ENCODE assay signal across 12 cellular contexts in genomic region chr2:196247979-196248286, GRCh38.
DNase-seq lines count a peak whose midpoint lies in the region; ATAC-seq and TF ChIP-seq lines count a peak whose summit lies in the region.
"Had no signal": no experiment of that assay in that cellular context is flagged by ENCODE, and none has a peak within 500 bp of the region (broad histone marks: within the 10 kb centered on the region; RNA-seq: fewer than 3 reads in every experiment).

No MANE protein-coding gene starts in this region.

- no peaks in the 10 kb centered on the region for H3K36me3 ChIP-seq in CD4-positive, CD25-positive, alpha-beta regulatory T cell (ENCODE audit: control insufficient read depth, insufficient read depth, low read length)
- H3K36me3 ChIP-seq in mammary epithelial cell (ENCODE audit: insufficient read depth, low read length), result no peaks in the 10 kb centered on the region
- H3K36me3 ChIP-seq in gastrocnemius medialis, result no peaks in the 10 kb centered on the region

- peaks cover 0 to 6% (median 1%) of the 10 kb centered on the region in 7 donors for H3K9me3 Mint-ChIP-seq in CD4-positive, CD25-positive, alpha-beta regulatory T cell
- no peaks in the 10 kb centered on the region for H3K9me3 Mint-ChIP-seq in endothelial cell (ENCODE audit: unreplicated experiment)

- H3K9me3 ChIP-seq in CD4-positive, CD25-positive, alpha-beta regulatory T cell (ENCODE audit: control insufficient read depth in 2 of 2, low read length in 2 of 2), result no peaks in the 10 kb centered on the region
- H3K9me3 ChIP-seq in mammary epithelial cell (replicated peaks; ENCODE audit: insufficient read depth, low read length), result no peaks in the 10 kb centered on the region
- no peaks in the 10 kb centered on the region for H3K9me3 ChIP-seq in gastrocnemius medialis
- H3K9me3 ChIP-seq: SK-N-SH had no signal

- no peaks in the 10 kb centered on the region for H4K20me1 ChIP-seq in mammary epithelial cell (ENCODE audit: insufficient read depth, low read length)

- TF ChIP-seq POLR2A in gastrocnemius medialis (IDR thresholded peaks at IDR 0.05), result no peak

- no peak overlapping the region for H3K9ac ChIP-seq in mammary epithelial cell (ENCODE audit: insufficient read depth, low read length)
- H3K9ac ChIP-seq: SK-N-SH had no signal

- H3K27me3 Mint-ChIP-seq in CD4-positive, CD25-positive, alpha-beta regulatory T cell, result no peaks in the 10 kb centered on the region
- peaks cover 2% of the 10 kb centered on the region for H3K27me3 Mint-ChIP-seq in endothelial cell (ENCODE audit: unreplicated experiment)

- dilution Hi-C loops in mammary epithelial cell (cut with HindIII; ENCODE audit: low sequenced_read_pairs), result no loop called here

- DNase-seq in CD4-positive, CD25-positive, alpha-beta regulatory T cell, result no peak
- DNase-seq in HL-60 (ENCODE audit: low read depth in 1 of 2, low spot score in 1 of 2) (no peak), mammary epithelial cell (no peak), gastrocnemius medialis (no peak), endothelial cell (ENCODE audit: low spot score) (no peak), HT-29 (ENCODE audit: low spot score) (no peak), GM03348 (ENCODE audit: low spot score) (no peak)
- DNase-seq: activated CD8-positive, alpha-beta memory T cell treated with anti-CD3 and anti-CD28 coated beads, Interleukin-2, amount 50 U/mL, for 4 hours; foreskin fibroblast; SK-N-SH; stimulated activated CD4-positive, alpha-beta T cell treated with anti-CD3 and anti-CD28 coated beads, Interleukin-2, amount 100 ng/mL, for 48 hours had no signal

- peaks cover 11% of the 10 kb centered on the region for H3K36me3 Mint-ChIP-seq in CD4-positive, CD25-positive, alpha-beta regulatory T cell
- H3K36me3 Mint-ChIP-seq in endothelial cell (ENCODE audit: low read depth, unreplicated experiment), result peaks cover 27% of the 10 kb centered on the region

- ATAC-seq in CD4-positive, CD25-positive, alpha-beta regulatory T cell (ENCODE audit: low read depth in 2 of 2), result no peak
- ATAC-seq in gastrocnemius medialis (no peak), HG02870 (IDR thresholded peaks at IDR 0.05; ENCODE audit: unreplicated experiment) (no peak)

- H3K4me1 ChIP-seq in CD4-positive, CD25-positive, alpha-beta regulatory T cell (ENCODE audit: control insufficient read depth, insufficient read depth, low read length, poor library complexity, severe bottlenecking), result peaks cover 9% of the 10 kb centered on the region
- H3K4me1 ChIP-seq in mammary epithelial cell (ENCODE audit: insufficient read depth, low read length), result peaks cover 16% of the 10 kb centered on the region
- peaks cover 4 to 8% of the 10 kb centered on the region in 2 donors for H3K4me1 ChIP-seq in gastrocnemius medialis

- peak overlapping the region in 2 of 3 donors; percentile 26 to 74 for H3K27ac Mint-ChIP-seq in CD4-positive, CD25-positive, alpha-beta regulatory T cell
- H3K27ac Mint-ChIP-seq in endothelial cell (ENCODE audit: unreplicated experiment), result no peak overlapping the region

- intact Hi-C loops in mammary epithelial cell (cut with micrococcal nuclease), result no loop called here
- intact Hi-C loops in gastrocnemius medialis (cut with DNase I; ENCODE audit: low total_unique reads), result loop anchor here (5.0 kb wide), 1 partner anchor 41 kb away; no protein-coding TSS in a partner anchor

- H3K27ac ChIP-seq in CD4-positive, CD25-positive, alpha-beta regulatory T cell (ENCODE audit: insufficient read depth, low read length, poor library complexity, severe bottlenecking), result no peak overlapping the region
- H3K27ac ChIP-seq in HL-60 (replicated peaks) (peak overlapping the region; percentile 54), mammary epithelial cell (ENCODE audit: insufficient read depth, low read depth, low read length) (no peak overlapping the region), gastrocnemius medialis (peak overlapping the region; percentile 7 to 59 (median 36))

- CTCF ChIA-PET in mammary epithelial cell (lab: Charles Lee; ENCODE audit: low non-redundant PET), result no interaction called here

- in situ Hi-C loops in mammary epithelial cell (cut with MboI; ENCODE audit: low sequenced_read_pairs in 2 of 2), result no loop called here
- in situ Hi-C loops in gastrocnemius medialis (cut with MboI; ENCODE audit: low sequenced_read_pairs in 4 of 4), result no loop called here

- no TSS peak for BruUV-seq in mammary epithelial cell (replicated peaks; lab: Mats Ljungman, UMichigan)

- peaks cover 32 to 65% (median 62%) of the 10 kb centered on the region in 4 donors for H3K4me1 Mint-ChIP-seq in CD4-positive, CD25-positive, alpha-beta regulatory T cell
- H3K4me1 Mint-ChIP-seq in endothelial cell (ENCODE audit: unreplicated experiment), result peaks cover 5% of the 10 kb centered on the region

- no peak for TF ChIP-seq CTCF in HL-60 (IDR thresholded peaks at IDR 0.05; ENCODE audit: insufficient read depth, low read length)
- no peak for TF ChIP-seq CTCF in mammary epithelial cell (conservative IDR thresholded peaks at IDR 0.05 in 1 of 2, IDR thresholded peaks at IDR 0.05 in 1 of 2; ENCODE audit: extremely low read depth in 1 of 2, insufficient read depth in 1 of 2, low read depth in 1 of 2, low read length in 2 of 2)
- no peak for TF ChIP-seq CTCF in gastrocnemius medialis (IDR thresholded peaks at IDR 0.05 in 4 of 5, conservative IDR thresholded peaks at IDR 0.05 in 1 of 5)
- no peak for TF ChIP-seq CTCF in endothelial cell (IDR thresholded peaks at IDR 0.05; ENCODE audit: unreplicated experiment)

- H2AFZ ChIP-seq in mammary epithelial cell (ENCODE audit: low read depth, low read length), result peak overlapping the region; percentile 1

- H3K4me3 Mint-ChIP-seq in CD4-positive, CD25-positive, alpha-beta regulatory T cell, result peak overlapping the region in 1 of 4 donors; percentile 17
- no peak overlapping the region for H3K4me3 Mint-ChIP-seq in endothelial cell (ENCODE audit: unreplicated experiment)

- H3K27me3 ChIP-seq in CD4-positive, CD25-positive, alpha-beta regulatory T cell (ENCODE audit: control insufficient read depth, insufficient read depth, low read length), result no peaks in the 10 kb centered on the region
- H3K27me3 ChIP-seq in HL-60 (ENCODE audit: insufficient read depth, poor library complexity, severe bottlenecking) (no peaks in the 10 kb centered on the region), mammary epithelial cell (ENCODE audit: insufficient read depth, low read length) (no peaks in the 10 kb centered on the region), gastrocnemius medialis (no peaks in the 10 kb centered on the region)

- H3K4me3 ChIP-seq in CD4-positive, CD25-positive, alpha-beta regulatory T cell (ENCODE audit: low read depth, low read length), result no peak overlapping the region
- no peak overlapping the region for H3K4me3 ChIP-seq in HL-60 (replicated peaks; ENCODE audit: insufficient read depth, low read length)
- H3K4me3 ChIP-seq in mammary epithelial cell (replicated peaks in 1 of 3; ENCODE audit: insufficient read depth in 1 of 3, low read depth in 2 of 3, low read length in 3 of 3), result no peak overlapping the region
- H3K4me3 ChIP-seq in gastrocnemius medialis, result no peak overlapping the region

- H3K79me2 ChIP-seq in mammary epithelial cell (ENCODE audit: insufficient read depth, low read length), result no peaks in the 10 kb centered on the region

- no peak overlapping the region for H3K4me2 ChIP-seq in mammary epithelial cell (ENCODE audit: insufficient read depth, low read depth, low read length)
- H3K4me2 ChIP-seq: SK-N-SH had no signal

- WGBS in mammary epithelial cell (ENCODE audit: low coverage, missing lambda C conversion rate), result 0% methylated on average over 3 of the region's 3 CpGs

Comparison
In these comparisons a context has a peak if more than half of its experiments do, and no peak if none do; other contexts are left out.
1. H3K27ac ChIP-seq: peak in HL-60 (single experiment) and gastrocnemius medialis (4 of 4); none in CD4-positive, CD25-positive, alpha-beta regulatory T cell (single experiment) and mammary epithelial cell (single experiment).